ENCODE assay signal across 1 cellular context in genomic region chr1:94592566-94592920, GRCh38.
TF ChIP-seq lines count a peak whose summit lies in the region.

No MANE protein-coding gene starts in this region.

TF ChIP-seq in IMR-90, 13 proteins besides CTCF, POLR2A, EP300 and RAD21:
- no peak for TF ChIP-seq CEBPB (IDR thresholded peaks at IDR 0.05; ENCODE audit: low read depth, low read length)
- no peak for TF ChIP-seq ELK1 (IDR thresholded peaks at IDR 0.05; ENCODE audit: borderline replicate concordance, low read depth, low read length)
- no peak for TF ChIP-seq BHLHE40 (IDR thresholded peaks at IDR 0.05; ENCODE audit: low read depth, low read length)
- TF ChIP-seq SMC3 (IDR thresholded peaks at IDR 0.05; ENCODE audit: low read depth, low read length), result no peak
- no peak for TF ChIP-seq CHD1 (IDR thresholded peaks at IDR 0.05; ENCODE audit: low read depth, low read length)
- no peak for TF ChIP-seq RFX5 (IDR thresholded peaks at IDR 0.05; ENCODE audit: low read depth, low read length)
- TF ChIP-seq MAFK (IDR thresholded peaks at IDR 0.05; ENCODE audit: low read depth, low read length), result no peak
- no peak for TF ChIP-seq NFE2L2 (IDR thresholded peaks at IDR 0.05; ENCODE audit: low read depth, low read length)
- TF ChIP-seq RCOR1 (IDR thresholded peaks at IDR 0.05; ENCODE audit: insufficient replicate concordance, low read length), result no peak
- TF ChIP-seq USF2 (IDR thresholded peaks at IDR 0.05; ENCODE audit: low read depth, low read length), result no peak
- TF ChIP-seq MAZ (IDR thresholded peaks at IDR 0.05; ENCODE audit: borderline replicate concordance, low read depth, low read length), result no peak
- no peak for TF ChIP-seq MXI1 (IDR thresholded peaks at IDR 0.05; ENCODE audit: borderline replicate concordance, low read depth, low read length)
